ENCODE assay signal across 10 cellular contexts in genomic region chr16:56675685-56676210, GRCh38. TPM values are rescaled to one million over a fixed set of nuclear protein-coding genes. Genes with fewer than 3 reads are reported as not detected.
DNase-seq lines count a peak whose midpoint lies in the region; ATAC-seq and TF ChIP-seq lines count a peak whose summit lies in the region.
"Had no signal": no experiment of that assay in that cellular context is flagged by ENCODE, and none has a peak within 500 bp of the region (broad histone marks: within the 10 kb centered on the region; RNA-seq: fewer than 3 reads in every experiment).

No MANE protein-coding gene starts in this region.

- no peak for ATAC-seq in left ventricle myocardium superior
- ATAC-seq in natural killer cell treated with Interleukin-12 subunit alpha and Interleukin-12 subunit beta and Interleukin-15 and Interleukin-18, amount 100 ng/mL, for 72 hours: peak; percentile 76 to 83
- peak in 1 of 2 donors; percentile 45 for ATAC-seq in upper lobe of left lung (ENCODE audit: low FRiP score in 2 of 2)

- TF ChIP-seq EP300 in upper lobe of left lung (IDR thresholded peaks at IDR 0.05): no peak

- no peaks in the 10 kb centered on the region for H3K9me3 Mint-ChIP-seq in natural killer cell treated with Interleukin-12 subunit alpha and Interleukin-12 subunit beta and Interleukin-15 and Interleukin-18, amount 100 ng/mL, for 72 hours

- H3K9me3 ChIP-seq in cardiac muscle cell (ENCODE audit: low read depth) (no peaks in the 10 kb centered on the region), upper lobe of left lung (no peaks in the 10 kb centered on the region)
- H3K9me3 ChIP-seq: tibial nerve had no signal

- DNase-seq in cardiac muscle cell (ENCODE audit: low read depth in 1 of 2, low spot score in 1 of 2) (no peak), left ventricle myocardium superior (no peak), brain microvascular endothelial cell (no peak), upper lobe of left lung (peak in 1 of 2 donors; percentile 87), COR-L47 (lab: John Stamatoyannopoulos, UW) (no peak), pons (ENCODE audit: low spot score) (no peak), foreskin melanocyte (no peak)
- DNase-seq in natural killer cell treated with Interleukin-12 subunit alpha and Interleukin-12 subunit beta and Interleukin-15 and Interleukin-18, amount 100 ng/mL, for 72 hours (ENCODE audit: low spot score): peak; percentile 77
- DNase-seq: MM.1S had no signal

- 9 to 10% methylated on average over 23 to 31 of the region's 32 CpGs for WGBS in upper lobe of left lung, 2 donors

- peak overlapping the region; percentile 47 to 65 for H3K27ac Mint-ChIP-seq in natural killer cell treated with Interleukin-12 subunit alpha and Interleukin-12 subunit beta and Interleukin-15 and Interleukin-18, amount 100 ng/mL, for 72 hours

- H3K4me1 Mint-ChIP-seq in natural killer cell treated with Interleukin-12 subunit alpha and Interleukin-12 subunit beta and Interleukin-15 and Interleukin-18, amount 100 ng/mL, for 72 hours (ENCODE audit: low read depth in 2 of 2): peaks cover 20 to 22% of the 10 kb centered on the region in 2 donors

- H3K4me3 ChIP-seq in cardiac muscle cell (peak overlapping the region; percentile 19), brain microvascular endothelial cell (ENCODE audit: low read depth, low read length) (peak overlapping the region; percentile 20), upper lobe of left lung (peak overlapping the region in 3 of 4 donors; percentile 34 to 42 (median 35))

- TF ChIP-seq POLR2A in upper lobe of left lung (IDR thresholded peaks at IDR 0.05): no peak

- intact Hi-C loops in left ventricle myocardium superior (cut with micrococcal nuclease): no loop called here

- H3K27me3 Mint-ChIP-seq in natural killer cell treated with Interleukin-12 subunit alpha and Interleukin-12 subunit beta and Interleukin-15 and Interleukin-18, amount 100 ng/mL, for 72 hours: peaks cover 22 to 39% of the 10 kb centered on the region in 2 donors

- H3K36me3 ChIP-seq in cardiac muscle cell (no peaks in the 10 kb centered on the region), brain microvascular endothelial cell (replicated peaks) (no peaks in the 10 kb centered on the region), upper lobe of left lung (no peaks in the 10 kb centered on the region)
- H3K36me3 ChIP-seq: tibial nerve had no signal

- H3K27me3 ChIP-seq in cardiac muscle cell (peaks cover 81% of the 10 kb centered on the region), brain microvascular endothelial cell (replicated peaks) (peaks cover 8% of the 10 kb centered on the region), upper lobe of left lung (peaks cover 0 to 6% (median 3%) of the 10 kb centered on the region in 4 donors)

- TF ChIP-seq CTCF in cardiac muscle cell (IDR thresholded peaks at IDR 0.05; ENCODE audit: low read depth, low read length) (no peak), brain microvascular endothelial cell (IDR thresholded peaks at IDR 0.05; ENCODE audit: low read depth, low read length, missing control alignments) (no peak), upper lobe of left lung (IDR thresholded peaks at IDR 0.05) (no peak)

- H3K36me3 Mint-ChIP-seq in natural killer cell treated with Interleukin-12 subunit alpha and Interleukin-12 subunit beta and Interleukin-15 and Interleukin-18, amount 100 ng/mL, for 72 hours: no peaks in the 10 kb centered on the region

- peaks cover 4% of the 10 kb centered on the region for H3K4me1 ChIP-seq in cardiac muscle cell (ENCODE audit: low read depth)
- H3K4me1 ChIP-seq in upper lobe of left lung: peaks cover 0 to 12% (median 7%) of the 10 kb centered on the region in 4 donors

- no peak overlapping the region for H3K27ac ChIP-seq in cardiac muscle cell
- no peak overlapping the region for H3K27ac ChIP-seq in brain microvascular endothelial cell
- H3K27ac ChIP-seq in upper lobe of left lung: no peak overlapping the region
- H3K27ac ChIP-seq: tibial nerve had no signal

- in situ Hi-C loops in brain microvascular endothelial cell (cut with HindIII; ENCODE audit: low pct_ligation_motif_present, low sequenced_read_pairs): no loop called here

- H3K4me3 Mint-ChIP-seq in natural killer cell treated with Interleukin-12 subunit alpha and Interleukin-12 subunit beta and Interleukin-15 and Interleukin-18, amount 100 ng/mL, for 72 hours: peak overlapping the region; percentile 53

RNA-seq across cellular contexts. Expression of gene MT1H, which starts 6.1 kb away (rescaled TPM):
- total RNA-seq in cardiac muscle cell (not detected in 2 replicates), left ventricle myocardium superior (not detected), upper lobe of left lung (1 to 10 TPM in 2 of 6 donors, not detected in 4; 2.9 to 9.3 TPM)
- not detected in 2 replicates for polyA plus RNA-seq in cardiac muscle cell
- total RNA-seq in natural killer cell treated with Interleukin-12 subunit alpha and Interleukin-12 subunit beta and Interleukin-15 and Interleukin-18, amount 100 ng/mL, for 72 hours: not detected

RNA-seq across cellular contexts. Expression of gene MT1X, which starts 6.5 kb away (rescaled TPM):
- total RNA-seq in cardiac muscle cell (5.7 and 13.3 TPM in 2 replicates), left ventricle myocardium superior (85.9 TPM), upper lobe of left lung (100 to 1,000 TPM in 4 of 6 donors, 10 to 100 TPM in 2; 77.5 to 552 (median 151) TPM)
- 9.3 and 11.1 TPM in 2 replicates for polyA plus RNA-seq in cardiac muscle cell
- total RNA-seq in natural killer cell treated with Interleukin-12 subunit alpha and Interleukin-12 subunit beta and Interleukin-15 and Interleukin-18, amount 100 ng/mL, for 72 hours: 10 to 100 TPM; 60.6 to 66.3 TPM

RNA-seq across cellular contexts. Expression of gene MT1G, which starts 7.9 kb away (rescaled TPM):
- 3.7 TPM in 1 of 2 replicates, not detected in the other for total RNA-seq in cardiac muscle cell
- polyA plus RNA-seq in cardiac muscle cell: not detected in 2 replicates
- not detected for total RNA-seq in left ventricle myocardium superior
- total RNA-seq in natural killer cell treated with Interleukin-12 subunit alpha and Interleukin-12 subunit beta and Interleukin-15 and Interleukin-18, amount 100 ng/mL, for 72 hours: 1 to 10 TPM; 3.3 to 7.5 TPM
- 10 to 100 TPM in 4 of 6 donors, 1 to 10 TPM in 1, not detected in 1; 4.5 to 93.0 (median 14.0) TPM for total RNA-seq in upper lobe of left lung

RNA-seq across cellular contexts. Expression of gene MT1F, which starts 18.0 kb away (rescaled TPM):
- total RNA-seq in cardiac muscle cell (not detected in 2 replicates), left ventricle myocardium superior (3.0 TPM), upper lobe of left lung (10 to 100 TPM in 2 of 6 donors, 1 to 10 TPM in 4; 4.7 to 21.0 (median 8.6) TPM)
- polyA plus RNA-seq in cardiac muscle cell: not detected in 2 replicates
- 10 to 100 TPM; 11.1 to 19.9 TPM for total RNA-seq in natural killer cell treated with Interleukin-12 subunit alpha and Interleukin-12 subunit beta and Interleukin-15 and Interleukin-18, amount 100 ng/mL, for 72 hours

RNA-seq across cellular contexts. Expression of gene MT1B, which starts 24.1 kb away (rescaled TPM):
- total RNA-seq in cardiac muscle cell: not detected in 2 replicates
- polyA plus RNA-seq in cardiac muscle cell: not detected in 2 replicates
- not detected for total RNA-seq in left ventricle myocardium superior
- total RNA-seq in natural killer cell treated with Interleukin-12 subunit alpha and Interleukin-12 subunit beta and Interleukin-15 and Interleukin-18, amount 100 ng/mL, for 72 hours: not detected
- total RNA-seq in upper lobe of left lung: not detected
- total RNA-seq: tibial nerve had no signal
